Comparison of ENCODE assay signal across 8 cellular contexts in the genomic region with DNA sequence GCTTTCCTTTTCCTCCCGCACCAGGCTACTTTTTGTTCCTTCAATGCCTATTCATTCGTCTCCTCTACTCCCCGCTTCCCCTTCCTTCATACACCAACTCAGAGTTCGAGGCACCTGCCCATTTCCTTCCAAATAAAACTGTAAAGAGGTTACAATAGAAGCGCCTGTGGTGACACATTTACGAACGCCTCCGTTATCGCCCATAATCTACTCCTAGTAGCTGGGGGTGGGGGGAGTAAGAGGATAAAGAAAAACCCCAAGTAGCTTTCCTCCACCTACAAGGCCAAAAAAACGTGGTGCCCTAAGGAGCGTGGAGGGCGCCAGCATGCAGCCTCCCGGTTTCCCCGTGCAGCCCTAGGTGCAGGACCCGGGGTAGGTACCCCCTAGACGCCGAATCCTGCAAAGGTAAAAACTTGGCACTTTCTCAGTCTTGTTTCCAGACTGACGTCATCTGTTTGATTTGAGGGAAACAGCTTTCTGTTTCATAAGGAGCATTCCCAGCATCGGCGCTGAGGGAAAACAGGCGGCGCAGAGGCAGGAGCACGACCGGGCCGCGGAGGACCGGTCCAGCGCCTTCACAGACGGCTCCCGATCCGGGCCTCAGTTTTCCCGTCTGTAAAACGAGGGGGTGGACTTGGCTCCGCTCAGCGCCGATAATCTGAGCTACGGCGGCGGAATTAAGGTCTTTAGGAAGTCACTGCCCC. TPM values are rescaled to one million over a fixed set of nuclear protein-coding genes. Genes with fewer than 3 reads are reported as not detected.
DNase-seq lines count a peak whose midpoint lies in the region; ATAC-seq and TF ChIP-seq lines count a peak whose summit lies in the region.

No MANE protein-coding gene starts in this region.

- H3K4me3 ChIP-seq in dorsolateral prefrontal cortex (peak overlapping the region; percentile 64 to 100 (median 93)), lower lobe of right lung (peak overlapping the region; percentile 79)

- H3K4me1 ChIP-seq in lower lobe of right lung: peaks cover 48% of the 10 kb centered on the region

- ATAC-seq in lower lobe of right lung (peak; percentile 59 to 74), HG03521 (IDR thresholded peaks at IDR 0.05; ENCODE audit: unreplicated experiment) (no peak)

- intact Hi-C loops in dorsolateral prefrontal cortex (cut with DNase I): loop anchor here (5.0 to 10.0 kb wide), 2 partner anchors 88 to 150 kb away; a partner anchor contains a TSS
- intact Hi-C loops in lower lobe of right lung (cut with DNase I): no loop called here

- H3K27ac ChIP-seq in dorsolateral prefrontal cortex: peak overlapping the region in 54 of 59 donors; percentile 2 to 91 (median 80)
- peak overlapping the region; percentile 85 for H3K27ac ChIP-seq in lower lobe of right lung

- H3K36me3 ChIP-seq in lower lobe of right lung: peaks cover 20% of the 10 kb centered on the region

- TF ChIP-seq CTCF in dorsolateral prefrontal cortex (IDR thresholded peaks at IDR 0.05 in 54 of 56, conservative IDR thresholded peaks at IDR 0.05 in 2 of 56; ENCODE audit: low read depth in 1 of 56, partially characterized antibody in 56 of 56): peak in 1 of 56 donors; percentile 16
- TF ChIP-seq CTCF in lower lobe of right lung (IDR thresholded peaks at IDR 0.05): no peak

- no peaks in the 10 kb centered on the region for H3K9me3 ChIP-seq in lower lobe of right lung

- DNase-seq in EH (ENCODE audit: low read depth): peak; percentile 64
- peak; percentile 66 for DNase-seq in LoVo (ENCODE audit: low spot score)
- DNase-seq in activated CD4-positive, alpha-beta T cell treated with anti-CD3 and anti-CD28 coated beads for 4 hours: peak; percentile 62 to 66
- DNase-seq in dorsolateral prefrontal cortex: peak in 6 of 10 donors; percentile 28 to 58 (median 38)
- DNase-seq in lower lobe of right lung: peak; percentile 68
- DNase-seq in stimulated activated CD8-positive, alpha-beta memory T cell treated with anti-CD3 and anti-CD28 coated beads, Interleukin-7, amount 100 ng/mL, for 24 hours (ENCODE audit: low read depth): peak; percentile 15
- DNase-seq in globus pallidus (ENCODE audit: low spot score): no peak

- no peaks in the 10 kb centered on the region for H3K27me3 ChIP-seq in dorsolateral prefrontal cortex
- H3K27me3 ChIP-seq in lower lobe of right lung (ENCODE audit: low read depth): no peaks in the 10 kb centered on the region

RNA-seq across cellular contexts. Expression of a gene that starts 0.9 kb away (rescaled TPM):
- total RNA-seq in dorsolateral prefrontal cortex (100 to 1,000 TPM in 114 of 120 experiments, 10 to 100 TPM in 6; 63.3 to 219 (median 163) TPM), lower lobe of right lung (163 TPM)

RNA-seq across cellular contexts. Expression of a gene that starts 51.5 kb away (rescaled TPM):
- total RNA-seq in dorsolateral prefrontal cortex (1 to 10 TPM in 114 of 120 experiments, under 1 TPM in 6; 0.64 to 5.9 (median 2.1) TPM), lower lobe of right lung (1.0 TPM)
